In genomic region chr12:68538722-68539614, GRCh38 we compare ENCODE assay signal across 2 cellular contexts.
A peak's percentile ranks its signal among the peaks of the same experiment; 100 is the strongest.
TF ChIP-seq lines count a peak whose summit lies in the region.

No MANE protein-coding gene starts in this region.

TF ChIP-seq in liver, 16 proteins besides CTCF, POLR2A, EP300 and RAD21 (continued from another document):
- peak; percentile 20 for TF ChIP-seq ATF3 (IDR thresholded peaks at IDR 0.05)
- TF ChIP-seq SP1 (IDR thresholded peaks at IDR 0.05): peak; percentile 46
- no peak for TF ChIP-seq FOXA1 (IDR thresholded peaks at IDR 0.05)

TF ChIP-seq in HepG2, 621 proteins besides CTCF, POLR2A, EP300 and RAD21 (continued from another document):
- no peak for TF ChIP-seq ZNF318 (CRISPR knock-in tag; IDR thresholded peaks at IDR 0.05)
TF ChIP-seq in HepG2: peak in this region for 0.
